Comparison of ENCODE assay signal across 19 cellular contexts in genomic region chr2:206424134-206424533, GRCh38. TPM values are rescaled to one million over a fixed set of nuclear protein-coding genes. Genes with fewer than 3 reads are reported as not detected.
DNase-seq lines count a peak whose midpoint lies in the region; ATAC-seq and TF ChIP-seq lines count a peak whose summit lies in the region.
"Had no signal": no experiment of that assay in that cellular context is flagged by ENCODE, and none has a peak within 500 bp of the region (broad histone marks: within the 10 kb centered on the region; RNA-seq: fewer than 3 reads in every experiment).

No MANE protein-coding gene starts in this region.

- H3K27ac Mint-ChIP-seq in activated T-cell treated with anti-CD3 and anti-CD28 coated beads, Interleukin-2, amount 50 U/mL, for 72 hours = no peak overlapping the region
- H3K27ac Mint-ChIP-seq in stimulated activated naive CD8-positive, alpha-beta T cell treated with anti-CD3 and anti-CD28 coated beads, Interleukin-15, amount 100 ng/mL, for 72 hours = no peak overlapping the region
- H3K27ac Mint-ChIP-seq: CD4-positive, CD25-positive, alpha-beta regulatory T cell had no signal

- CTCF ChIA-PET in PC-3 (lab: Charles Lee) = no interaction called here

- H3K9me2 ChIP-seq in PC-3 (replicated peaks; ENCODE audit: low read length) = no peaks in the 10 kb centered on the region

- POLR2A ChIA-PET in PC-3 (lab: Charles Lee; ENCODE audit: unreplicated experiment) = no interaction called here

- no TSS peak for BruUV-seq in PC-3 (replicated peaks; lab: Mats Ljungman, UMichigan)

- H3K9me3 Mint-ChIP-seq in activated T-cell treated with anti-CD3 and anti-CD28 coated beads, Interleukin-2, amount 50 U/mL, for 72 hours = peaks cover 5 to 7% of the 10 kb centered on the region in 2 donors
- peaks cover 0 to 19% of the 10 kb centered on the region in 2 donors for H3K9me3 Mint-ChIP-seq in stimulated activated naive CD8-positive, alpha-beta T cell treated with anti-CD3 and anti-CD28 coated beads, Interleukin-15, amount 100 ng/mL, for 72 hours

- H3K36me3 ChIP-seq in PC-3 (ENCODE audit: low read depth, low read length) (no peaks in the 10 kb centered on the region), brain microvascular endothelial cell (replicated peaks) (no peaks in the 10 kb centered on the region)
- H3K36me3 ChIP-seq: Peyer's patch, SJSA1 had no signal

- H3K36me3 Mint-ChIP-seq in activated T-cell treated with anti-CD3 and anti-CD28 coated beads, Interleukin-2, amount 50 U/mL, for 72 hours (ENCODE audit: insufficient read depth in 2 of 2) = peaks cover 2 to 3% of the 10 kb centered on the region in 2 donors
- H3K36me3 Mint-ChIP-seq: CD4-positive, CD25-positive, alpha-beta regulatory T cell had no signal

- no peak overlapping the region for H3K4me2 ChIP-seq in PC-3 (ENCODE audit: low read length)

- no peak overlapping the region for H2AFZ ChIP-seq in PC-3 (ENCODE audit: low read length)

- no peak overlapping the region for H3K4me3 Mint-ChIP-seq in activated T-cell treated with anti-CD3 and anti-CD28 coated beads, Interleukin-2, amount 50 U/mL, for 72 hours
- H3K4me3 Mint-ChIP-seq in stimulated activated naive CD8-positive, alpha-beta T cell treated with anti-CD3 and anti-CD28 coated beads, Interleukin-15, amount 100 ng/mL, for 72 hours = no peak overlapping the region
- H3K4me3 Mint-ChIP-seq: CD4-positive, CD25-positive, alpha-beta regulatory T cell had no signal

- TF ChIP-seq CTCF in PC-3 (conservative IDR thresholded peaks at IDR 0.05; ENCODE audit: low read depth, low read length) (no peak), brain microvascular endothelial cell (IDR thresholded peaks at IDR 0.05; ENCODE audit: low read depth, low read length, missing control alignments) (no peak)

- no peaks in the 10 kb centered on the region for H4K20me1 ChIP-seq in PC-3 (ENCODE audit: low read length)

- H3K79me2 ChIP-seq in PC-3 (ENCODE audit: low read length) = no peaks in the 10 kb centered on the region

- no peaks in the 10 kb centered on the region for H3K4me1 ChIP-seq in PC-3 (ENCODE audit: insufficient read depth, low read length)
- H3K4me1 ChIP-seq: Peyer's patch, SJSA1 had no signal

- H3K27me3 Mint-ChIP-seq in activated T-cell treated with anti-CD3 and anti-CD28 coated beads, Interleukin-2, amount 50 U/mL, for 72 hours (ENCODE audit: low read depth) = peaks cover 10% of the 10 kb centered on the region
- H3K27me3 Mint-ChIP-seq in stimulated activated naive CD8-positive, alpha-beta T cell treated with anti-CD3 and anti-CD28 coated beads, Interleukin-15, amount 100 ng/mL, for 72 hours = peaks cover 22% of the 10 kb centered on the region

- intact Hi-C loops in PC-3 (cut with micrococcal nuclease) = no loop called here

- H3K9ac ChIP-seq in PC-3 (ENCODE audit: low read length) = no peak overlapping the region

- DNase-seq in PC-3 (peak; percentile 10), brain microvascular endothelial cell (peak; percentile 13), iris pigment epithelial cell (ENCODE audit: low read depth) (peak; percentile 54), amygdala (lab: John Stamatoyannopoulos, UW) (no peak)
- DNase-seq in activated T-cell treated with anti-CD3 and anti-CD28 coated beads, Interleukin-2, amount 50 U/mL, for 72 hours = no peak
- no peak for DNase-seq in stimulated activated naive CD8-positive, alpha-beta T cell treated with anti-CD3 and anti-CD28 coated beads, Interleukin-15, amount 100 ng/mL, for 72 hours
- DNase-seq: CD4-positive, CD25-positive, alpha-beta regulatory T cell; COR-L47; DMS79; H7; MV-4-11; NCI-H1105 treated with DMSO at 0.1 percent for 48 hours; NCI-H2029 treated with DMSO at 0.1 percent for 48 hours; NCI-H345; NCI-H524; NCI-H774; Peyer's patch had no signal

- H3K4me3 ChIP-seq in PC-3 (ENCODE audit: low read length) (no peak overlapping the region), brain microvascular endothelial cell (ENCODE audit: low read depth, low read length) (no peak overlapping the region)
- H3K4me3 ChIP-seq: Peyer's patch, SJSA1 had no signal

- ATAC-seq in PC-3 (no peak), HG03432 (IDR thresholded peaks at IDR 0.05; ENCODE audit: unreplicated experiment) (no peak)
- ATAC-seq in activated T-cell treated with anti-CD3 and anti-CD28 coated beads, Interleukin-2, amount 50 U/mL, for 72 hours (replicated peaks in 1 of 2) = no peak
- ATAC-seq in stimulated activated naive CD8-positive, alpha-beta T cell treated with anti-CD3 and anti-CD28 coated beads, Interleukin-15, amount 100 ng/mL, for 72 hours = no peak

- H3K4me1 Mint-ChIP-seq in activated T-cell treated with anti-CD3 and anti-CD28 coated beads, Interleukin-2, amount 50 U/mL, for 72 hours (ENCODE audit: low read depth) = no peaks in the 10 kb centered on the region
- no peaks in the 10 kb centered on the region for H3K4me1 Mint-ChIP-seq in stimulated activated naive CD8-positive, alpha-beta T cell treated with anti-CD3 and anti-CD28 coated beads, Interleukin-15, amount 100 ng/mL, for 72 hours

- no peaks in the 10 kb centered on the region for H3F3A ChIP-seq in PC-3 (ENCODE audit: low read length, unreplicated experiment)

- H3K27me3 ChIP-seq in PC-3 (ENCODE audit: low read length) = peaks cover 35% of the 10 kb centered on the region
- no peaks in the 10 kb centered on the region for H3K27me3 ChIP-seq in brain microvascular endothelial cell (replicated peaks)
- H3K27me3 ChIP-seq: Peyer's patch had no signal

- in situ Hi-C loops in brain microvascular endothelial cell (cut with HindIII; ENCODE audit: low pct_ligation_motif_present, low sequenced_read_pairs) = no loop called here

- H3K27ac ChIP-seq in PC-3 (ENCODE audit: low read length) (no peak overlapping the region), brain microvascular endothelial cell (no peak overlapping the region)
- H3K27ac ChIP-seq: Peyer's patch, SJSA1 had no signal

- no peaks in the 10 kb centered on the region for H3K9me3 ChIP-seq in PC-3 (ENCODE audit: low read length)
- H3K9me3 ChIP-seq: Peyer's patch, SJSA1 had no signal

RNA-seq across cellular contexts. Expression of gene ADAM23, which starts 19.2 kb away (rescaled TPM):
- 0.22 and 0.69 TPM in 2 replicates for total RNA-seq in PC-3 (2014; rRNA removed)
- 1 to 10 TPM; 2.4 to 3.0 TPM for total RNA-seq in activated T-cell treated with anti-CD3 and anti-CD28 coated beads, Interleukin-2, amount 50 U/mL, for 72 hours
- total RNA-seq: SJSA1 had no signal

Comparison
In these comparisons a context has a peak if more than half of its experiments do, and no peak if none do; other contexts are left out.
1. DNase-seq: peak in PC-3 (single experiment), brain microvascular endothelial cell (single experiment) and iris pigment epithelial cell (single experiment); none in activated T-cell treated with anti-CD3 and anti-CD28 coated beads, Interleukin-2, amount 50 U/mL, for 72 hours (0 of 2), amygdala (0 of 56) and stimulated activated naive CD8-positive, alpha-beta T cell treated with anti-CD3 and anti-CD28 coated beads, Interleukin-15, amount 100 ng/mL, for 72 hours (0 of 2).